10 cellular contexts compared by ENCODE assay signal in genomic region chr6:149628865-149629544, GRCh38. TPM values are rescaled to one million over a fixed set of nuclear protein-coding genes. Genes with fewer than 3 reads are reported as not detected.
DNase-seq lines count a peak whose midpoint lies in the region; ATAC-seq and TF ChIP-seq lines count a peak whose summit lies in the region.
"Had no signal": no experiment of that assay in that cellular context is flagged by ENCODE, and none has a peak within 500 bp of the region (broad histone marks: within the 10 kb centered on the region; RNA-seq: fewer than 3 reads in every experiment).

No MANE protein-coding gene starts in this region.

- POLR2A ChIA-PET in activated naive CD8-positive, alpha-beta T cell treated with anti-CD3 and anti-CD28 coated beads, Interleukin-2, amount 10 ng/mL, durations not matched to agents 7 days and 5 days (lab: Charles Lee): no interaction called here

- DNase-seq in GM12865 (ENCODE audit: low read depth) (peak; percentile 63), WERI-Rb-1 (no peak), NCI-H226 (no peak), DMS153 (lab: John Stamatoyannopoulos, UW) (no peak), Right ventricle myocardium inferior (ENCODE audit: missing footprints) (no peak)
- no peak for DNase-seq in activated naive CD8-positive, alpha-beta T cell treated with anti-CD3 and anti-CD28 coated beads, Interleukin-2, amount 10 ng/mL, durations not matched to agents 7 days and 5 days
- DNase-seq: activated T-cell treated with anti-CD3 and anti-CD28 coated beads for 4 hours, OCI-M1 had no signal

- no peaks in the 10 kb centered on the region for H3K27me3 Mint-ChIP-seq in activated naive CD8-positive, alpha-beta T cell treated with anti-CD3 and anti-CD28 coated beads, Interleukin-2, amount 10 ng/mL, durations not matched to agents 7 days and 5 days

- H3K9me3 Mint-ChIP-seq in activated naive CD8-positive, alpha-beta T cell treated with anti-CD3 and anti-CD28 coated beads, Interleukin-2, amount 10 ng/mL, durations not matched to agents 7 days and 5 days: no peaks in the 10 kb centered on the region

- intact Hi-C loops in Right ventricle myocardium inferior (cut with DNase I): no loop called here

- H3K4me1 Mint-ChIP-seq in activated naive CD8-positive, alpha-beta T cell treated with anti-CD3 and anti-CD28 coated beads, Interleukin-2, amount 10 ng/mL, durations not matched to agents 7 days and 5 days: peaks cover 8% of the 10 kb centered on the region

- no peak overlapping the region for H3K27ac ChIP-seq in WERI-Rb-1

- H3K9me3 ChIP-seq in WERI-Rb-1 (ENCODE audit: severe bottlenecking): no peaks in the 10 kb centered on the region

- peaks cover 23% of the 10 kb centered on the region for H3K36me3 Mint-ChIP-seq in activated naive CD8-positive, alpha-beta T cell treated with anti-CD3 and anti-CD28 coated beads, Interleukin-2, amount 10 ng/mL, durations not matched to agents 7 days and 5 days

- peak; percentile 80 for ATAC-seq in GM19452 (IDR thresholded peaks at IDR 0.05; ENCODE audit: unreplicated experiment)
- ATAC-seq in HG03095 (IDR thresholded peaks at IDR 0.05; ENCODE audit: unreplicated experiment): peak; percentile 83
- ATAC-seq in activated naive CD8-positive, alpha-beta T cell treated with anti-CD3 and anti-CD28 coated beads, Interleukin-2, amount 10 ng/mL, durations not matched to agents 7 days and 5 days (ENCODE audit: low read depth): peak; percentile 52
- no peak for ATAC-seq in Right ventricle myocardium inferior

- H3K36me3 ChIP-seq in WERI-Rb-1: peaks cover 13% of the 10 kb centered on the region

- peak overlapping the region; percentile 47 for H3K27ac Mint-ChIP-seq in activated naive CD8-positive, alpha-beta T cell treated with anti-CD3 and anti-CD28 coated beads, Interleukin-2, amount 10 ng/mL, durations not matched to agents 7 days and 5 days

- H3K27me3 ChIP-seq in WERI-Rb-1 (ENCODE audit: insufficient read depth, low read depth, severe bottlenecking): no peaks in the 10 kb centered on the region

- TF ChIP-seq CTCF in GM12865 (IDR thresholded peaks at IDR 0.05; ENCODE audit: insufficient read depth, low read depth, low read length, missing control alignments) (no peak), WERI-Rb-1 (IDR thresholded peaks at IDR 0.05; ENCODE audit: low read depth, low read length) (no peak)

- H3K4me3 Mint-ChIP-seq in activated naive CD8-positive, alpha-beta T cell treated with anti-CD3 and anti-CD28 coated beads, Interleukin-2, amount 10 ng/mL, durations not matched to agents 7 days and 5 days: no peak overlapping the region

- no peak overlapping the region for H3K4me3 ChIP-seq in GM12865 (ENCODE audit: low read depth, low read length)
- no peak overlapping the region for H3K4me3 ChIP-seq in WERI-Rb-1 (ENCODE audit: low read depth, low read length)

RNA-seq across cellular contexts. Expression of gene KATNA1, which starts 19.5 kb away (rescaled TPM):
- total RNA-seq in activated naive CD8-positive, alpha-beta T cell treated with anti-CD3 and anti-CD28 coated beads, Interleukin-2, amount 10 ng/mL, durations not matched to agents 7 days and 5 days: 10 to 100 TPM; 22.6 to 26.5 TPM
- total RNA-seq in Right ventricle myocardium inferior: 11.4 TPM
